Comparison of ENCODE assay signal across 15 cellular contexts in the genomic region with DNA sequence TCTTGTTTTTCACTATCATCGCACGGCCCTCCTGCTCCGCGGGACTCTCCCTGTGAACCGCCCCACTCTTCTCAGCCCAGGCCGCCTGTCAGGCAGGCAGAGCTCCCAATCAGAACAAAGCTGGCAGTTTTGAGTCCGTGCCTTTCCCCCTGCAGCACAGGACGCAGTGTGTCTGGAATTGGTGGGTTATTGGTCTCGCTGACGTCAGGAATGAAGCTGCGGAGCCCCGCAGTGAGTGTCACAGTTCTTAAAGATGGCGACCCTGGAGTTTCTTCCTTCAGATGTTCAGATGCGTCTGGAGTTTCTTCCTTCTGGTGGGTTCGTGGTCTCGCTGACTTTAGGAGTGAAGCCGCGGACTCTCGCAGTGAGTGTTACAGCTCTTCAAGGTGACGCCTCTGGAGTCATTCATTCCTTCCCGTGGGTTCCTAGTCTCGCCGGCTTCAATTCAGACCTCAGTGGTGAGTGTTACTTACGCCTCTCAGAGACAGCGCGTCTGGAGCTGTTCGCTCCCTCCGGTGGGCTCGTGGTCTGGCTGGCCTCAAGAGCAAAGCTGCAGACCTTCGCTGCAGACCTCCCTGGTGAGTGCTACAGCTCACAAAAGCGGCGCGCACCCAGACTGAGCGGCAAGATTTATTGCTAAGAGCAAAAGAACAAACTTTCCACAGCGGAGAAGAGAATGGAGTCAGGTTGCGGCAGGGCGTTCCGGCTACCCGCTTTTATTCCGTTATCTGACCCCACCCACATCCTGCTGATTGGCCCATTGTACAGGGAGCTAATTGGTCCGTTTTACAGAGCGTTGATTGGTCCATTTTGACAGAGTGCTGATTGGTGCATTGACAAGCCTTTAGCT. TPM values are rescaled to one million over a fixed set of nuclear protein-coding genes. Genes with fewer than 3 reads are reported as not detected.
A peak's percentile ranks its signal among the peaks of the same experiment; 100 is the strongest.
DNase-seq lines count a peak whose midpoint lies in the region; TF ChIP-seq lines count a peak whose summit lies in the region.
"Had no signal": no experiment of that assay in that cellular context is flagged by ENCODE, and none has a peak within 500 bp of the region (broad histone marks: within the 10 kb centered on the region; RNA-seq: fewer than 3 reads in every experiment).

No MANE protein-coding gene starts in this region.

- H3K27ac ChIP-seq in H9 (ENCODE audit: insufficient read length, low read depth, low read length) (no peak overlapping the region), subcutaneous abdominal adipose tissue (ENCODE audit: low read depth, low read length) (no peak overlapping the region)
- H3K27ac ChIP-seq: brain microvascular endothelial cell had no signal

- no peak overlapping the region; the same call in 1 of the 2 replicates for H3K14ac ChIP-seq in H9 (ENCODE audit: insufficient read depth, low read length)

- H2BK15ac ChIP-seq in H9 (ENCODE audit: low read depth, low read length), result no peak overlapping the region

- no peaks in the 10 kb centered on the region for H3K79me2 ChIP-seq in H9 (ENCODE audit: insufficient read depth, low read length)

- H2BK120ac ChIP-seq in H9 (ENCODE audit: low read depth, low read length, poor library complexity, severe bottlenecking), result no peak overlapping the region

- H3K36me3 ChIP-seq in subcutaneous abdominal adipose tissue (ENCODE audit: control insufficient read depth in 5 of 5, insufficient read depth in 5 of 5, low read length in 5 of 5), result no peaks in the 10 kb centered on the region
- H3K36me3 ChIP-seq: brain microvascular endothelial cell had no signal

- H4K8ac ChIP-seq in H9 (replicated peaks; ENCODE audit: insufficient read length, low read depth, low read length), result no peak overlapping the region

- H3K36me3 Mint-ChIP-seq in H9 (ENCODE audit: insufficient read depth in 1 of 3, low read depth in 3 of 3), result peaks cover 0 to 3% (median 2%) of the 10 kb centered on the region in 3 experiments; a peak in 4 of 7 replicates
- H3K36me3 Mint-ChIP-seq: natural killer cell had no signal

- DNase-seq in activated CD4-positive, alpha-beta T cell treated with anti-CD3 and anti-CD28 coated beads for 48 hours, result peak; percentile 4
- DNase-seq in activated CD4-positive, alpha-beta T cell treated with anti-CD3 and anti-CD28 coated beads, Interleukin-2, amount 50 U/mL, for 1 hour, result no peak
- DNase-seq in H9 (peak; percentile 36), kidney glomerular epithelial cell (lab: John Stamatoyannopoulos, UW) (peak; percentile 3), HT-29 (ENCODE audit: low spot score) (no peak), NOMO-1 treated with DMSO at 0.1 percent for 48 hours (lab: John Stamatoyannopoulos, UW; ENCODE audit: unreplicated experiment) (no peak), cortex of kidney (lab: John Stamatoyannopoulos, UW) (no peak)
- DNase-seq: brain microvascular endothelial cell; DND-41; effector memory CD4-positive, alpha-beta T cell; GOT3; NCI-H146; NCI-H510A treated with DMSO at 0.1 percent for 48 hours had no signal

- peak overlapping the region; percentile 23 to 59 (median 52) for H3K4me3 ChIP-seq in subcutaneous abdominal adipose tissue (ENCODE audit: low read depth in 1 of 5, low read length in 5 of 5)

- H2BK5ac ChIP-seq in H9 (ENCODE audit: insufficient read length, low read length), result no peak overlapping the region

- H3K9ac ChIP-seq in H9 (ENCODE audit: extremely low read depth, insufficient read length, low read length) (no peak overlapping the region), subcutaneous abdominal adipose tissue (ENCODE audit: low read length in 5 of 5) (peak overlapping the region in 1 of 5 donors; percentile 49)

- H4K20me1 ChIP-seq in H9 (ENCODE audit: control insufficient read depth, insufficient read depth, insufficient read length), result no peaks in the 10 kb centered on the region

- WGBS in H9 (ENCODE audit: extremely low coverage, insufficient read length, low lambda C conversion rate), result no CpG with 5 or more reads among the region's 42 CpGs

- no peak overlapping the region for H3T11ph ChIP-seq in H9 (ENCODE audit: low read length)

- no peaks in the 10 kb centered on the region for H3K79me1 ChIP-seq in H9 (ENCODE audit: insufficient read depth, low read depth, low read length, poor library complexity, severe bottlenecking)

- H3K4me1 Mint-ChIP-seq in H9, result no peaks in the 10 kb centered on the region; a peak in 1 of 4 replicates
- H3K4me1 Mint-ChIP-seq: natural killer cell had no signal

- no peak overlapping the region for H2BK12ac ChIP-seq in H9 (ENCODE audit: insufficient read length, low read depth, low read length)

- no peak overlapping the region for H2AFZ ChIP-seq in H9 (ENCODE audit: low read length)

- no peak overlapping the region for H3K23ac ChIP-seq in H9 (ENCODE audit: insufficient read length, low read depth, low read length)

- H3K4me1 ChIP-seq in H9 (ENCODE audit: insufficient read depth, low read length) (no peaks in the 10 kb centered on the region), subcutaneous abdominal adipose tissue (ENCODE audit: control insufficient read depth in 5 of 5, insufficient read depth in 5 of 5, low read length in 5 of 5) (peaks cover 0 to 9% (median 3%) of the 10 kb centered on the region in 5 donors)

- H3K4me2 ChIP-seq in H9 (ENCODE audit: insufficient read depth, insufficient read length, low read length), result no peak overlapping the region

- H3K18ac ChIP-seq in H9 (ENCODE audit: insufficient read length, low read depth, low read length), result no peak overlapping the region

- H2BK20ac ChIP-seq in H9 (ENCODE audit: low read depth, low read length, poor library complexity, severe bottlenecking), result no peak overlapping the region

- H3K9me3 ChIP-seq in H9 (ENCODE audit: control insufficient read depth, low read depth, low read length) (no peaks in the 10 kb centered on the region), subcutaneous abdominal adipose tissue (ENCODE audit: control insufficient read depth in 5 of 5, low read length in 5 of 5) (no peaks in the 10 kb centered on the region)

- no peak overlapping the region for H4K91ac ChIP-seq in H9 (ENCODE audit: insufficient read length, low read depth, low read length)

- H3K4me3 Mint-ChIP-seq in H9, result no peak overlapping the region; a peak in 1 of 5 replicates
- H3K4me3 Mint-ChIP-seq: natural killer cell had no signal

- no peak for TF ChIP-seq CTCF in H9 (conservative IDR thresholded peaks at IDR 0.05)

- H4K5ac ChIP-seq in H9 (ENCODE audit: insufficient read length, low read depth, low read length), result no peak overlapping the region

- no peak overlapping the region for H3K4ac ChIP-seq in H9 (ENCODE audit: low read depth, low read length)

- H3K27ac Mint-ChIP-seq in H9, result peak overlapping the region in 1 of 3 experiments; percentile 10; a peak in 1 of 7 replicates
- H3K27ac Mint-ChIP-seq: natural killer cell had no signal

- peaks cover 10% of the 10 kb centered on the region for H3K27me3 Mint-ChIP-seq in H9 (ENCODE audit: low read depth)

- H2AK5ac ChIP-seq in H9 (ENCODE audit: insufficient read length, low read length), result no peak overlapping the region

- no peak overlapping the region for H3K56ac ChIP-seq in H9 (ENCODE audit: insufficient read length, low read depth, low read length)

- H3K27me3 ChIP-seq in H9 (ENCODE audit: insufficient read depth, low read length) (no peaks in the 10 kb centered on the region), subcutaneous abdominal adipose tissue (ENCODE audit: control insufficient read depth in 5 of 5, insufficient read depth in 4 of 5, low read length in 5 of 5) (no peaks in the 10 kb centered on the region)
- H3K27me3 ChIP-seq: brain microvascular endothelial cell had no signal

- H3K9me3 Mint-ChIP-seq in H9, result peaks cover 0 to 4% of the 10 kb centered on the region in 2 experiments; a peak in 2 of 5 replicates
- H3K9me3 Mint-ChIP-seq: natural killer cell had no signal

- no peaks in the 10 kb centered on the region for H3K23me2 ChIP-seq in H9 (ENCODE audit: insufficient read length, low read depth, low read length, poor library complexity, severe bottlenecking)

RNA-seq across cellular contexts. Expression of gene ZDHHC11B, which starts 7.4 kb away (rescaled TPM):
- 0.86 and 1.4 TPM in 2 replicates for total RNA-seq in H9 (2021)
- total RNA-seq in HT-29 (2014; rRNA removed; shearing (Covaris generic)), result 3.7 and 5.2 TPM in 2 replicates

Comparison
In these comparisons a context has a peak if more than half of its experiments do, and no peak if none do; other contexts are left out.
1. DNase-seq: peak in activated CD4-positive, alpha-beta T cell treated with anti-CD3 and anti-CD28 coated beads for 48 hours (single experiment), H9 (single experiment) and kidney glomerular epithelial cell (single experiment); none in activated CD4-positive, alpha-beta T cell treated with anti-CD3 and anti-CD28 coated beads, Interleukin-2, amount 50 U/mL, for 1 hour (single experiment), HT-29 (single experiment), NOMO-1 treated with DMSO at 0.1 percent for 48 hours (single experiment) and cortex of kidney (single experiment).